In the genomic region with DNA sequence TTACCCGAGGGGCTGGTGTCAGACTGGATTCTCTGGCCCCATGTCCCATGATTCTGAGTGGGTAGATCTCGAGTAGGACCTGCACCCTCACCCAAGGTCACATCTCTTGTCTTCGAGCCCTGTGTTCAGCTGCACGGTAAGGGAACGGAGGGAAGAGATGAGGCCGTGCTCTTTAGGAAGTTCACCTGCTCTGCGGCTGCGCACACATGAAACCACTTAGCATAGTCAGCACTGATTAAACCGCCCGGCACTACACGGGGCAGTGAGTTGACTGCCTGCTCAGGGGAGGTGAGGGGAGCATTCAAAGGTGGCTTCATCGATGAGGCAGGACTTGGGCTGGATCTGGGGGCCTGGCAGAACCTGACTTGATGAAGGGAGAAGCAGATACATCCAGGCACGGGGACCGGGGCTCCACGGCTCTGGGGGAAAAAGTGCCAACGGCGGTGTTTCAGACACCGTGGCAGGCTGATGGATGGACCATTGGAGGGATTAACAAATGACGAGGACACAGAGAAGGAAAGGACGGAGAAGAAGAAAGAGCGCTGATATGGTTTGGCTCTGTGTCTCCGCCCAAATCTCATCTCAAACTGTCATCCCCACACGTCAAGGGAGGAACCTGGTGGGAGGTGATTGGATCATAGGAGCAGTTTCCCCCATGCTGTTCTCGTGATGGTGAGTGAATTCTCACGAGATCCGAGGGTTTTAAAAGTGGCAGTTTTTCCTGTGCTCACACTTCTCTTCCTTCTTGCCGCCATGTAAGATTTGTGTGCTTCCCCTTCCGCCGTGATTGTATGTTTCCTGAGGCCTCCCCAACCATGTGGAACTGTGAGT, we compare ENCODE assay signal across 22 cellular contexts.
DNase-seq lines count a peak whose midpoint lies in the region; ATAC-seq and TF ChIP-seq lines count a peak whose summit lies in the region.
"Had no signal": no experiment of that assay in that cellular context is flagged by ENCODE, and none has a peak within 500 bp of the region (broad histone marks: within the 10 kb centered on the region; RNA-seq: fewer than 3 reads in every experiment).

No MANE protein-coding gene starts in this region.

- peaks cover 5% of the 10 kb centered on the region for H3K27me3 Mint-ChIP-seq in activated CD8-positive, alpha-beta memory T cell treated with anti-CD3 and anti-CD28 coated beads, Interleukin-2, amount 10 ng/mL, durations not matched to agents 7 days and 5 days
- peaks cover 10% of the 10 kb centered on the region for H3K27me3 Mint-ChIP-seq in endodermal cell (ENCODE audit: insufficient read depth)

- intact Hi-C loops in posterior vena cava (cut with DNase I): no loop called here

- H3K4me1 Mint-ChIP-seq in activated CD8-positive, alpha-beta memory T cell treated with anti-CD3 and anti-CD28 coated beads, Interleukin-2, amount 10 ng/mL, durations not matched to agents 7 days and 5 days: no peaks in the 10 kb centered on the region
- peaks cover 6% of the 10 kb centered on the region for H3K4me1 Mint-ChIP-seq in endodermal cell
- H3K4me1 Mint-ChIP-seq: B cell, CD14-positive monocyte had no signal

- peak; percentile 3 for DNase-seq in GM13976 (ENCODE audit: low spot score)
- peak; percentile 25 for DNase-seq in activated CD8-positive, alpha-beta memory T cell treated with anti-CD3 and anti-CD28 coated beads, Interleukin-2, amount 10 ng/mL, durations not matched to agents 7 days and 5 days
- peak; percentile 35 for DNase-seq in endodermal cell
- peak; percentile 70 for DNase-seq in posterior vena cava (ENCODE audit: low spot score)
- no peak for DNase-seq in RPMI8226
- DNase-seq in NCI-H2029 (lab: John Stamatoyannopoulos, UW): no peak
- DNase-seq in NCI-H2227 treated with DMSO at 0.1 percent for 48 hours (lab: John Stamatoyannopoulos, UW): no peak
- DNase-seq: DMS79 treated with DMSO at 0.1 percent for 48 hours, KBM-7, MM.1S, NCI-H1092, NCI-H1436, NCI-H187 treated with DMSO at 0.1 percent for 48 hours, NCI-H526 treated with DMSO at 0.1 percent for 48 hours, SHP77 had no signal

- no peaks in the 10 kb centered on the region for H3K36me3 Mint-ChIP-seq in activated CD8-positive, alpha-beta memory T cell treated with anti-CD3 and anti-CD28 coated beads, Interleukin-2, amount 10 ng/mL, durations not matched to agents 7 days and 5 days
- H3K36me3 Mint-ChIP-seq in endodermal cell (ENCODE audit: low read depth): no peaks in the 10 kb centered on the region
- H3K36me3 Mint-ChIP-seq: CD14-positive monocyte had no signal

- no peaks in the 10 kb centered on the region for H3K9me3 ChIP-seq in endodermal cell (ENCODE audit: control insufficient read depth, low read length)
- H3K9me3 ChIP-seq: A549, HAP-1 had no signal

- no peak overlapping the region for H3K4me3 ChIP-seq in endodermal cell (ENCODE audit: low read length)
- H3K4me3 ChIP-seq: A549, GM12878, HAP-1 had no signal

- TF ChIP-seq CTCF in GM13976 (IDR thresholded peaks at IDR 0.05; ENCODE audit: borderline replicate concordance, control extremely low read depth, extremely low read depth, insufficient read depth, missing control alignments) (no peak), endodermal cell (conservative IDR thresholded peaks at IDR 0.05) (no peak)

- 90% methylated on average over 16 to 29 of the region's 29 CpGs for WGBS in endodermal cell (ENCODE audit: insufficient coverage in 1 of 2, insufficient read length in 1 of 2), 2 experiments

- in situ Hi-C loops in GM13976 (cut with MboI; ENCODE audit: low sequenced_read_pairs, unreplicated experiment): no loop called here

- H3K4me1 ChIP-seq in endodermal cell (ENCODE audit: control insufficient read depth, insufficient read depth, low read length): no peaks in the 10 kb centered on the region
- H3K4me1 ChIP-seq: A549, HAP-1 had no signal

- no peak overlapping the region for H3K27ac ChIP-seq in endodermal cell (ENCODE audit: low read depth, low read length)
- H3K27ac ChIP-seq: A549, HL-60 had no signal

- no peak for ATAC-seq in activated CD8-positive, alpha-beta memory T cell treated with anti-CD3 and anti-CD28 coated beads, Interleukin-2, amount 10 ng/mL, durations not matched to agents 7 days and 5 days
- ATAC-seq: A549, GM12878, HepG2 had no signal

- no peak overlapping the region for H3K9ac ChIP-seq in endodermal cell (ENCODE audit: extremely low read depth, low read length, poor library complexity, severe bottlenecking)

- no peak overlapping the region for H3K4me3 Mint-ChIP-seq in activated CD8-positive, alpha-beta memory T cell treated with anti-CD3 and anti-CD28 coated beads, Interleukin-2, amount 10 ng/mL, durations not matched to agents 7 days and 5 days
- no peak overlapping the region for H3K4me3 Mint-ChIP-seq in endodermal cell
- H3K4me3 Mint-ChIP-seq: B cell, CD14-positive monocyte had no signal

- no peaks in the 10 kb centered on the region for H3K9me3 Mint-ChIP-seq in activated CD8-positive, alpha-beta memory T cell treated with anti-CD3 and anti-CD28 coated beads, Interleukin-2, amount 10 ng/mL, durations not matched to agents 7 days and 5 days (ENCODE audit: low read depth)
- H3K9me3 Mint-ChIP-seq in endodermal cell: no peaks in the 10 kb centered on the region

- peaks cover 6% of the 10 kb centered on the region for H3K27me3 ChIP-seq in endodermal cell (ENCODE audit: control insufficient read depth, insufficient read depth, low read length, poor library complexity, severe bottlenecking)

- H3K27ac Mint-ChIP-seq in activated CD8-positive, alpha-beta memory T cell treated with anti-CD3 and anti-CD28 coated beads, Interleukin-2, amount 10 ng/mL, durations not matched to agents 7 days and 5 days: no peak overlapping the region
- no peak overlapping the region for H3K27ac Mint-ChIP-seq in endodermal cell
- H3K27ac Mint-ChIP-seq: B cell had no signal

- H3K36me3 ChIP-seq in endodermal cell (ENCODE audit: control insufficient read depth, insufficient read depth, low read length): no peaks in the 10 kb centered on the region
- H3K36me3 ChIP-seq: HAP-1 had no signal

- CTCF ChIA-PET in activated CD8-positive, alpha-beta memory T cell treated with anti-CD3 and anti-CD28 coated beads, Interleukin-2, amount 10 ng/mL, durations not matched to agents 7 days and 5 days (lab: Charles Lee): no interaction called here

Comparison
In these comparisons a context has a peak if more than half of its experiments do, and no peak if none do; other contexts are left out.
1. DNase-seq: peak in GM13976 (single experiment), activated CD8-positive, alpha-beta memory T cell treated with anti-CD3 and anti-CD28 coated beads, Interleukin-2, amount 10 ng/mL, durations not matched to agents 7 days and 5 days (single experiment), endodermal cell (single experiment) and posterior vena cava (single experiment); none in RPMI8226 (single experiment), NCI-H2029 (single experiment) and NCI-H2227 treated with DMSO at 0.1 percent for 48 hours (single experiment).